9 cellular contexts compared by ENCODE assay signal in genomic region chr4:147246096-147246495, GRCh38.
"Had no signal": no experiment of that assay in that cellular context is flagged by ENCODE, and none has a peak within 500 bp of the region (broad histone marks: within the 10 kb centered on the region; RNA-seq: fewer than 3 reads in every experiment).

No MANE protein-coding gene starts in this region.

- H3K9ac ChIP-seq: GM23248 had no signal

- DNase-seq: GM23248, GOT3, H7, HFFc6, KG1 had no signal

- H2AFZ ChIP-seq: GM23248 had no signal

- H3K36me3 ChIP-seq: HAP-1 had no signal

- H3K4me3 ChIP-seq: GM23248, HAP-1, K562 had no signal

- ATAC-seq: HCT116, HepG2, K562 had no signal

- H3K4me1 ChIP-seq: HAP-1 had no signal

- H3K9me3 ChIP-seq: HAP-1 had no signal

- H3K27ac ChIP-seq: GM23248 had no signal
